In the genomic region with DNA sequence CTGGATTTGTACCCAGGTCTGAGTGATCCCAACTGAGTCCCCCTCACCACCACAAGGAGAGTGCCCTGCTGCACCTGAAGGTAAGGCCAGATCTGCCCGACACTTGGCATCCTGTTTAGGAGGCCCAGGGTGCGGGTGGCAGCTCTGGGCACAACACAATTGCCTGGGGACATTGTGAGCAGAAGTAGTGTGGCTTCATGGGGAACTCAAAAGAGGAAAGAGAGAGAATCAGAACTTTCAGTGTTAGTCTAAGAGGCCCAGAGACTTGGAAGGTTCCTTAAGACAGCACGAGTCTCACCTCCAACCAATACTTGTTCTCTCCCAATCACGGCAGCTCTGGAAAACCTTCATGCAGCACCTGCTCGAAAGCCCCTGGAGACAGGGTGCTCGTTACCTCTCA, we compare ENCODE assay signal across 17 cellular contexts. TPM values are rescaled to one million over a fixed set of nuclear protein-coding genes. Genes with fewer than 3 reads are reported as not detected.
DNase-seq lines count a peak whose midpoint lies in the region; ATAC-seq and TF ChIP-seq lines count a peak whose summit lies in the region.
"Had no signal": no experiment of that assay in that cellular context is flagged by ENCODE, and none has a peak within 500 bp of the region (broad histone marks: within the 10 kb centered on the region; RNA-seq: fewer than 3 reads in every experiment).

No MANE protein-coding gene starts in this region.

- no peaks in the 10 kb centered on the region for H3K36me3 ChIP-seq in OCI-LY3 (replicated peaks; ENCODE audit: low read depth, low read length)
- H3K36me3 ChIP-seq: BE2C had no signal

- H3K27ac ChIP-seq in OCI-LY3 (ENCODE audit: low read length): no peak overlapping the region

- TF ChIP-seq CTCF in OCI-LY3 (IDR thresholded peaks at IDR 0.05; ENCODE audit: low read depth, low read length): no peak

- ATAC-seq in GM21825 (IDR thresholded peaks at IDR 0.05; ENCODE audit: unreplicated experiment) (no peak), GM21367 (IDR thresholded peaks at IDR 0.05; ENCODE audit: unreplicated experiment) (no peak)
- ATAC-seq: CD8-positive, alpha-beta T cell; PC-3 had no signal

- no peaks in the 10 kb centered on the region for H4K20me1 ChIP-seq in OCI-LY3 (ENCODE audit: insufficient read depth, low read length)

- DNase-seq in CD1c-positive myeloid dendritic cell (ENCODE audit: extremely low spot score) (peak; percentile 63), globus pallidus (ENCODE audit: low spot score) (peak; percentile 36), pons (ENCODE audit: low spot score) (peak; percentile 29), occipital lobe (lab: John Stamatoyannopoulos, UW) (no peak), activated gamma-delta T cell (lab: John Stamatoyannopoulos, UW) (no peak)
- DNase-seq: BE2C; CD8-positive, alpha-beta T cell; GOT3; KG1; NCI-H1105 treated with DMSO at 0.1 percent for 48 hours; NCI-H187; NCI-H526 treated with DMSO at 0.1 percent for 48 hours; PC-3; T-helper 1 cell had no signal

- peak overlapping the region; percentile 51 for H3K4me2 ChIP-seq in OCI-LY3 (ENCODE audit: low read length)

- no peak overlapping the region for H3K4me3 ChIP-seq in OCI-LY3 (ENCODE audit: low read length)

- no peaks in the 10 kb centered on the region for H3K79me2 ChIP-seq in OCI-LY3 (ENCODE audit: low read length)

- peak overlapping the region; percentile 59; the same call in 1 of the 2 replicates for H2AFZ ChIP-seq in OCI-LY3 (ENCODE audit: low read depth, low read length)

- peaks cover 10% of the 10 kb centered on the region for H3K4me1 ChIP-seq in OCI-LY3 (ENCODE audit: low read length)
- H3K4me1 ChIP-seq: BE2C had no signal

- H3K9ac ChIP-seq in OCI-LY3 (ENCODE audit: low read length): no peak overlapping the region

- no peaks in the 10 kb centered on the region for H3K27me3 ChIP-seq in OCI-LY3 (ENCODE audit: low read depth, low read length)
- H3K27me3 ChIP-seq: BE2C had no signal

- no peaks in the 10 kb centered on the region for H3K9me3 ChIP-seq in OCI-LY3 (ENCODE audit: insufficient read depth, low read length)
- H3K9me3 ChIP-seq: BE2C had no signal

RNA-seq across cellular contexts. Expression of gene SLC8B1, which starts 6.6 kb away (rescaled TPM):
- total RNA-seq in occipital lobe: 5.0 TPM

RNA-seq across cellular contexts. Expression of gene PLBD2, which starts 16.9 kb away (rescaled TPM):
- 8.9 TPM for total RNA-seq in occipital lobe

Comparison
In these comparisons a context has a peak if more than half of its experiments do, and no peak if none do; other contexts are left out.
1. DNase-seq: peak in CD1c-positive myeloid dendritic cell (single experiment), globus pallidus (single experiment) and pons (single experiment); none in occipital lobe (single experiment) and activated gamma-delta T cell (single experiment).